28 cellular contexts compared by ENCODE assay signal in genomic region chr2:71570511-71570910, GRCh38.
"Had no signal": no experiment of that assay in that cellular context is flagged by ENCODE, and none has a peak within 500 bp of the region (broad histone marks: within the 10 kb centered on the region; RNA-seq: fewer than 3 reads in every experiment).

No MANE protein-coding gene starts in this region.

- H3K4me1 ChIP-seq: colonic mucosa, esophagus squamous epithelium, foreskin keratinocyte, gastrocnemius medialis, gastroesophageal sphincter had no signal

- H3K36me3 ChIP-seq: colonic mucosa, esophagus squamous epithelium had no signal

- H3K9me3 ChIP-seq: colonic mucosa, esophagus muscularis mucosa, esophagus squamous epithelium, gastrocnemius medialis, gastroesophageal sphincter, heart left ventricle, heart right ventricle had no signal

- H3K27ac ChIP-seq: colonic mucosa, coronary artery, dorsolateral prefrontal cortex, epithelial cell of prostate, esophagus muscularis mucosa, esophagus squamous epithelium, foreskin keratinocyte, gastrocnemius medialis, gastroesophageal sphincter, heart left ventricle, heart right ventricle had no signal

- FAIRE-seq: colon, endometrium, endothelial cell of umbilical vein, frontal cortex had no signal

- DNase-seq: colonic mucosa; cortex of kidney; dermis blood vessel endothelial cell; dorsolateral prefrontal cortex; effector CD4-positive, alpha-beta T cell; effector CD8-positive, alpha-beta T cell; effector memory CD4-positive, alpha-beta T cell; effector memory CD8-positive, alpha-beta T cell; endodermal cell; erythroblast; esophagus squamous epithelium; foreskin fibroblast; foreskin keratinocyte; foreskin melanocyte; gastrocnemius medialis; glutamatergic neuron; head of caudate nucleus; heart left ventricle; heart right ventricle had no signal

- ATAC-seq: effector memory CD8-positive, alpha-beta T cell; esophagus mucosa; foreskin keratinocyte; gastrocnemius medialis; gastroesophageal sphincter; heart left ventricle; heart right ventricle had no signal

- H3K27me3 ChIP-seq: colonic mucosa, dorsolateral prefrontal cortex, esophagus muscularis mucosa, esophagus squamous epithelium, foreskin keratinocyte, gastrocnemius medialis, gastroesophageal sphincter, heart left ventricle, heart right ventricle had no signal

- H3K4me3 ChIP-seq: colonic mucosa, coronary artery, dorsolateral prefrontal cortex, esophagus muscularis mucosa, esophagus squamous epithelium, gastrocnemius medialis, gastroesophageal sphincter, heart left ventricle, heart right ventricle had no signal
